Comparison of ENCODE assay signal across 9 cellular contexts in genomic region chr19:15469513-15470297, GRCh38. TPM values are rescaled to one million over a fixed set of nuclear protein-coding genes. Genes with fewer than 3 reads are reported as not detected.
DNase-seq lines count a peak whose midpoint lies in the region; ATAC-seq and TF ChIP-seq lines count a peak whose summit lies in the region.
"Had no signal": no experiment of that assay in that cellular context is flagged by ENCODE, and none has a peak within 500 bp of the region (broad histone marks: within the 10 kb centered on the region; RNA-seq: fewer than 3 reads in every experiment).

No MANE protein-coding gene starts in this region.

- H3K4me3 ChIP-seq in body of pancreas = no peak overlapping the region

- H3K9me3 Mint-ChIP-seq in activated CD8-positive, alpha-beta T cell treated with anti-CD3 and anti-CD28 coated beads for 36 hours = no peaks in the 10 kb centered on the region
- H3K9me3 Mint-ChIP-seq in stimulated activated naive B cell treated with anti-CD40 and anti-IgM and Interleukin-4, amounts not matched to agents 10 μg/mL and 1 μg/mL and 100 μg/mL, for 72 hours = no peaks in the 10 kb centered on the region

- no peak overlapping the region for H3K27ac ChIP-seq in body of pancreas
- H3K27ac ChIP-seq: VCaP had no signal

- TF ChIP-seq POLR2A in body of pancreas (IDR thresholded peaks at IDR 0.05) = no peak

- DNase-seq in NCI-H1105 treated with DMSO at 0.1 percent for 48 hours (lab: John Stamatoyannopoulos, UW) (peak; percentile 9), NCI-H1105 (lab: John Stamatoyannopoulos, UW) (no peak), left cardiac atrium (no peak), body of pancreas (no peak), ACHN (no peak), RKO (ENCODE audit: low spot score) (no peak)
- peak; percentile 64 for DNase-seq in activated CD8-positive, alpha-beta T cell treated with anti-CD3 and anti-CD28 coated beads for 36 hours
- no peak for DNase-seq in stimulated activated naive B cell treated with anti-CD40 and anti-IgM and Interleukin-4, amounts not matched to agents 10 μg/mL and 1 μg/mL and 100 μg/mL, for 72 hours

- peak; percentile 43 for ATAC-seq in activated CD8-positive, alpha-beta T cell treated with anti-CD3 and anti-CD28 coated beads for 36 hours
- ATAC-seq in left cardiac atrium = peak; percentile 69 to 90
- ATAC-seq in stimulated activated naive B cell treated with anti-CD40 and anti-IgM and Interleukin-4, amounts not matched to agents 10 μg/mL and 1 μg/mL and 100 μg/mL, for 72 hours (replicated peaks) = peak; percentile 66 to 67
- no peak for ATAC-seq in body of pancreas

- intact Hi-C loops in activated CD8-positive, alpha-beta T cell treated with anti-CD3 and anti-CD28 coated beads for 36 hours (cut with micrococcal nuclease) = loop anchor here (5.0 kb wide), 1 partner anchor 88 kb away; no protein-coding TSS in a partner anchor
- intact Hi-C loops in left cardiac atrium (cut with DNase I) (no loop called here), body of pancreas (cut with DNase I) (no loop called here)

- peaks cover 8% of the 10 kb centered on the region for H3K4me1 ChIP-seq in body of pancreas

- H3K36me3 ChIP-seq in body of pancreas (replicated peaks in 1 of 2; ENCODE audit: insufficient read depth in 1 of 2, low read depth in 2 of 2) = no peaks in the 10 kb centered on the region

- H3K4me3 Mint-ChIP-seq in activated CD8-positive, alpha-beta T cell treated with anti-CD3 and anti-CD28 coated beads for 36 hours = peak overlapping the region; percentile 74
- peak overlapping the region; percentile 78 to 86 for H3K4me3 Mint-ChIP-seq in stimulated activated naive B cell treated with anti-CD40 and anti-IgM and Interleukin-4, amounts not matched to agents 10 μg/mL and 1 μg/mL and 100 μg/mL, for 72 hours

- POLR2A ChIA-PET in activated CD8-positive, alpha-beta T cell treated with anti-CD3 and anti-CD28 coated beads for 36 hours (lab: Charles Lee) = interaction anchor here (1.0 to 2.3 kb wide), 3 partner anchors 9 to 83 kb away, joined by 3 to 14 read pairs (median 3); partner anchors contain the start of genes AKAP8L and PGLYRP2

- H3K36me3 Mint-ChIP-seq in activated CD8-positive, alpha-beta T cell treated with anti-CD3 and anti-CD28 coated beads for 36 hours (ENCODE audit: low read depth) = peaks cover 12% of the 10 kb centered on the region
- H3K36me3 Mint-ChIP-seq in stimulated activated naive B cell treated with anti-CD40 and anti-IgM and Interleukin-4, amounts not matched to agents 10 μg/mL and 1 μg/mL and 100 μg/mL, for 72 hours = peaks cover 0 to 14% of the 10 kb centered on the region in 2 donors

- no peaks in the 10 kb centered on the region for H3K9me3 ChIP-seq in body of pancreas

- H3K4me1 Mint-ChIP-seq in activated CD8-positive, alpha-beta T cell treated with anti-CD3 and anti-CD28 coated beads for 36 hours (ENCODE audit: low read depth) = peaks cover 48% of the 10 kb centered on the region
- H3K4me1 Mint-ChIP-seq in stimulated activated naive B cell treated with anti-CD40 and anti-IgM and Interleukin-4, amounts not matched to agents 10 μg/mL and 1 μg/mL and 100 μg/mL, for 72 hours = peaks cover 33 to 40% of the 10 kb centered on the region in 2 donors

- H3K27ac Mint-ChIP-seq in activated CD8-positive, alpha-beta T cell treated with anti-CD3 and anti-CD28 coated beads for 36 hours = peak overlapping the region; percentile 62
- H3K27ac Mint-ChIP-seq in stimulated activated naive B cell treated with anti-CD40 and anti-IgM and Interleukin-4, amounts not matched to agents 10 μg/mL and 1 μg/mL and 100 μg/mL, for 72 hours = peak overlapping the region; percentile 31

- no peak for TF ChIP-seq CTCF in activated CD8-positive, alpha-beta T cell treated with anti-CD3 and anti-CD28 coated beads for 36 hours (IDR thresholded peaks at IDR 0.05)
- no peak for TF ChIP-seq CTCF in body of pancreas (IDR thresholded peaks at IDR 0.05)

- 1 to 6% methylated on average over 10 to 60 of the region's 65 CpGs for WGBS in body of pancreas, 2 donors

- CTCF ChIA-PET in activated CD8-positive, alpha-beta T cell treated with anti-CD3 and anti-CD28 coated beads for 36 hours (lab: Charles Lee) = interaction anchor here (2.5 to 7.5 kb wide), 2 partner anchors 51 to 85 kb away, joined by 7 to 42 read pairs; partner anchors contain the start of gene AKAP8L

- H3K27me3 ChIP-seq in body of pancreas = peaks cover 0 to 19% of the 10 kb centered on the region in 2 donors

- in situ Hi-C loops in ACHN (cut with HindIII; ENCODE audit: low pct_ligation_motif_present, low pct_unique_long_range_greater_than_20kb, low sequenced_read_pairs) = no loop called here

- no peaks in the 10 kb centered on the region for H3K27me3 Mint-ChIP-seq in activated CD8-positive, alpha-beta T cell treated with anti-CD3 and anti-CD28 coated beads for 36 hours
- peaks cover 28 to 35% of the 10 kb centered on the region in 2 donors for H3K27me3 Mint-ChIP-seq in stimulated activated naive B cell treated with anti-CD40 and anti-IgM and Interleukin-4, amounts not matched to agents 10 μg/mL and 1 μg/mL and 100 μg/mL, for 72 hours

RNA-seq across cellular contexts. Expression of gene RASAL3, which starts 5.4 kb away (rescaled TPM):
- total RNA-seq in activated CD8-positive, alpha-beta T cell treated with anti-CD3 and anti-CD28 coated beads for 36 hours = 10 to 100 TPM; 83.9 to 85.8 TPM
- total RNA-seq in left cardiac atrium = 1 to 10 TPM; 1.7 to 2.0 TPM
- 1 to 10 TPM; 2.6 to 3.6 TPM for total RNA-seq in body of pancreas

RNA-seq across cellular contexts. Expression of gene PGLYRP2, which starts 9.6 kb away (rescaled TPM):
- total RNA-seq in activated CD8-positive, alpha-beta T cell treated with anti-CD3 and anti-CD28 coated beads for 36 hours = under 1 TPM; 0.25 to 0.27 TPM
- total RNA-seq in left cardiac atrium (not detected), body of pancreas (not detected)

RNA-seq across cellular contexts. Expression of gene WIZ, which starts 19.9 kb away (rescaled TPM):
- total RNA-seq in activated CD8-positive, alpha-beta T cell treated with anti-CD3 and anti-CD28 coated beads for 36 hours = 10 to 100 TPM; 19.3 to 21.0 TPM
- total RNA-seq in left cardiac atrium (10 to 100 TPM; 26.9 to 28.7 TPM), body of pancreas (100 to 1,000 TPM in 1 of 2 donors, 10 to 100 TPM in 1; 16.1 to 111 TPM)

RNA-seq across cellular contexts. Expression of gene CYP4F22, which starts 38.6 kb away (rescaled TPM):
- 1 to 10 TPM; 1.5 to 1.7 TPM for total RNA-seq in activated CD8-positive, alpha-beta T cell treated with anti-CD3 and anti-CD28 coated beads for 36 hours
- not detected for total RNA-seq in left cardiac atrium
- not detected for total RNA-seq in body of pancreas

RNA-seq across cellular contexts. Expression of gene AKAP8L, which starts 50.9 kb away (rescaled TPM):
- 10 to 100 TPM; 83.1 to 88.8 TPM for total RNA-seq in activated CD8-positive, alpha-beta T cell treated with anti-CD3 and anti-CD28 coated beads for 36 hours
- total RNA-seq in left cardiac atrium = 10 to 100 TPM; 61.5 to 74.2 TPM
- total RNA-seq in body of pancreas = 100 to 1,000 TPM; 147 to 196 TPM

Comparison
In these comparisons a context has a peak if more than half of its experiments do, and no peak if none do; other contexts are left out.
1. DNase-seq: peak in NCI-H1105 treated with DMSO at 0.1 percent for 48 hours (single experiment) and activated CD8-positive, alpha-beta T cell treated with anti-CD3 and anti-CD28 coated beads for 36 hours (single experiment); none in NCI-H1105 (single experiment), left cardiac atrium (single experiment), stimulated activated naive B cell treated with anti-CD40 and anti-IgM and Interleukin-4, amounts not matched to agents 10 μg/mL and 1 μg/mL and 100 μg/mL, for 72 hours (single experiment), body of pancreas (0 of 4), ACHN (single experiment) and RKO (single experiment).
2. RNA of gene RASAL3, which starts 5.4 kb away (total RNA-seq): 83.9 to 85.8 TPM in activated CD8-positive, alpha-beta T cell treated with anti-CD3 and anti-CD28 coated beads for 36 hours; 2.6 to 3.6 TPM in body of pancreas and 1.7 to 2.0 TPM in left cardiac atrium; every median in the first group is over 10 times any median in the second.